Comparison of ENCODE assay signal across 1 cellular context in the genomic region with DNA sequence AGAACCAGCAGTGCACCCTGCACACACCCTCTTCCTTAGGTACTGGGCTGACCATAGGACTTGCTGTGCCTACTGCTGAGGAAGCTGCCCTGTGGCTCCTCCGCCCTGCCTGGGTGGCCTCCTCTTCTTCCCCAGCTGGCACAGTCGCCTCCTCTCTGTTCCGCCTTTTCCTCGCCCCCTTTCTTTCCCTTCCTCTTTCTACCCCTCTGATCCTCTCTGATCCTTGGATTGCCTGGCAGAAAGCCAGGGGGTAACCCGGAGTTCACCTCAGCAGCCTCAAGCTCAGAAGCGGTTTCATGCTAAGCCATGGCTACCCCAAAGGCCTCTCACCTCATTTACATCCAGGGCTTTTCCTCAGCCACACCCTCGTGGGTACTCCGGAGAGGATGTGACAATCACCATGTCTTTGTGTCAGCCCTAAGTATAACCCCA.
TF ChIP-seq lines count a peak whose summit lies in the region.

No MANE protein-coding gene starts in this region.

TF ChIP-seq in K562, 482 proteins besides CTCF, POLR2A, EP300 and RAD21 (continued from another document):
- TF ChIP-seq, protein P1, sequence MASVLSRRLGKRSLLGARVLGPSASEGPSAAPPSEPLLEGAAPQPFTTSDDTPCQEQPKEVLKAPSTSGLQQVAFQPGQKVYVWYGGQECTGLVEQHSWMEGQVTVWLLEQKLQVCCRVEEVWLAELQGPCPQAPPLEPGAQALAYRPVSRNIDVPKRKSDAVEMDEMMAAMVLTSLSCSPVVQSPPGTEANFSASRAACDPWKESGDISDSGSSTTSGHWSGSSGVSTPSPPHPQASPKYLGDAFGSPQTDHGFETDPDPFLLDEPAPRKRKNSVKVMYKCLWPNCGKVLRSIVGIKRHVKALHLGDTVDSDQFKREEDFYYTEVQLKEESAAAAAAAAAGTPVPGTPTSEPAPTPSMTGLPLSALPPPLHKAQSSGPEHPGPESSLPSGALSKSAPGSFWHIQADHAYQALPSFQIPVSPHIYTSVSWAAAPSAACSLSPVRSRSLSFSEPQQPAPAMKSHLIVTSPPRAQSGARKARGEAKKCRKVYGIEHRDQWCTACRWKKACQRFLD (CRISPR knock-in tag; IDR thresholded peaks at IDR 0.05): no peak
- TF ChIP-seq ZNF316 (IDR thresholded peaks at IDR 0.05) (no peak), SPI1 (IDR thresholded peaks at IDR 0.05; ENCODE audit: borderline replicate concordance, low read depth, low read length) (no peak)
TF ChIP-seq in K562: peak in this region for 1.
